19 cellular contexts compared by ENCODE assay signal in genomic region chr9:108347463-108348153, GRCh38.
DNase-seq lines count a peak whose midpoint lies in the region; ATAC-seq and TF ChIP-seq lines count a peak whose summit lies in the region.
"Had no signal": no experiment of that assay in that cellular context is flagged by ENCODE, and none has a peak within 500 bp of the region (broad histone marks: within the 10 kb centered on the region; RNA-seq: fewer than 3 reads in every experiment).

No MANE protein-coding gene starts in this region.

- H3K4me1 ChIP-seq in left ventricle myocardium inferior: no peaks in the 10 kb centered on the region
- H3K4me1 ChIP-seq: BE2C had no signal

- no peak for DNase-seq in left ventricle myocardium superior
- no peak for DNase-seq in left ventricle myocardium inferior
- peak; percentile 53 for DNase-seq in NCI-H226
- no peak for DNase-seq in omental fat pad (ENCODE audit: low spot score)
- no peak for DNase-seq in NCI-H2196 treated with DMSO at 0.1 percent for 48 hours (lab: John Stamatoyannopoulos, UW; ENCODE audit: unreplicated experiment)
- DNase-seq in MG63: no peak
- DNase-seq: ACHN; BE2C; C1 segment of cervical spinal cord; CD4-positive, CD25-positive, alpha-beta regulatory T cell; CD8-positive, alpha-beta memory T cell; COR-L47; EL; GOT3; H9; IMR-90 had no signal

- H3K27me3 ChIP-seq in left ventricle myocardium inferior (ENCODE audit: low read depth) (no peaks in the 10 kb centered on the region), MG63 (no peaks in the 10 kb centered on the region)
- H3K27me3 ChIP-seq: BE2C had no signal

- H3K9me3 ChIP-seq in left ventricle myocardium inferior (replicated peaks) (no peaks in the 10 kb centered on the region), MG63 (no peaks in the 10 kb centered on the region)
- H3K9me3 ChIP-seq: BE2C had no signal

- ATAC-seq in left ventricle myocardium superior (peak; percentile 59), omental fat pad (ENCODE audit: low FRiP score) (peak; percentile 51), GM21381 (IDR thresholded peaks at IDR 0.05; ENCODE audit: unreplicated experiment) (no peak)
- ATAC-seq: GM12878, K562 had no signal

- H3K4me3 ChIP-seq in left ventricle myocardium inferior (no peak overlapping the region), MG63 (no peak overlapping the region)
- H3K4me3 ChIP-seq: GM12878, K562 had no signal

- no peak overlapping the region for H3K27ac ChIP-seq in left ventricle myocardium inferior (replicated peaks)

- intact Hi-C loops in left ventricle myocardium superior (cut with micrococcal nuclease): no loop called here
- intact Hi-C loops in left ventricle myocardium inferior (cut with micrococcal nuclease): no loop called here

- H3K36me3 ChIP-seq in left ventricle myocardium inferior (no peaks in the 10 kb centered on the region), MG63 (no peaks in the 10 kb centered on the region)
- H3K36me3 ChIP-seq: BE2C had no signal

- TF ChIP-seq CTCF in left ventricle myocardium inferior (IDR thresholded peaks at IDR 0.05; ENCODE audit: borderline replicate concordance) (no peak), omental fat pad (IDR thresholded peaks at IDR 0.05) (no peak)
